Comparison of ENCODE assay signal across 8 cellular contexts in the genomic region with DNA sequence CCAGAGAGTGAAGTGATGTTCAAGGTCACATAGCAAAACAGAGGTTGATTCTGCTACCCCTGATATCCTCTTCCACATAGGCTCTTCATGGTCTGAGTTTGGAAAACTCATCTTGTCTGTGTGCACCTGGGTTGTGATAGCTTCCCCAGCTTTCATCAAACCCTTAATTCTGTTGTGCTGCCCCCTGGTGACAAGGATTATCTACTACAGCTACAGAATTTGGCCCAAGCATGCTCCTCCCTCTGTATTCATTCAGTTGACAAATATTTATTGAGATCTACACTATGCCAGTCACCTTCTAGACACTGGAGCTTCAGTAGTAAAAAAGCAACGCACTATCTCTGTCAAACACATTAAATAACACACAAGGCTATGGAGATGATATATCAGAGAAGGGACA. TPM values are rescaled to one million over a fixed set of nuclear protein-coding genes. Genes with fewer than 3 reads are reported as not detected.
DNase-seq lines count a peak whose midpoint lies in the region; ATAC-seq and TF ChIP-seq lines count a peak whose summit lies in the region.

No MANE protein-coding gene starts in this region.

- no peaks in the 10 kb centered on the region for H3K4me1 ChIP-seq in OCI-LY1 (ENCODE audit: insufficient read depth, low read length, severe bottlenecking)
- no peaks in the 10 kb centered on the region for H3K4me1 ChIP-seq in osteoblast (ENCODE audit: insufficient read depth, low read length)

- no peaks in the 10 kb centered on the region for H4K20me1 ChIP-seq in OCI-LY1 (ENCODE audit: insufficient read depth, low read length)
- H4K20me1 ChIP-seq in osteoblast (ENCODE audit: insufficient read depth, low read length), result no peaks in the 10 kb centered on the region

- H3K9ac ChIP-seq in OCI-LY1 (ENCODE audit: low read length), result no peak overlapping the region

- H3K79me2 ChIP-seq in OCI-LY1 (ENCODE audit: insufficient read depth, low read length), result no peaks in the 10 kb centered on the region
- H3K79me2 ChIP-seq in osteoblast (ENCODE audit: insufficient read depth, low read length), result no peaks in the 10 kb centered on the region

- TF ChIP-seq CTCF in OCI-LY1 (IDR thresholded peaks at IDR 0.05; ENCODE audit: low read length) (peak; percentile 59), fibroblast of villous mesenchyme (IDR thresholded peaks at IDR 0.05; ENCODE audit: insufficient read depth, low read depth, low read length) (peak; percentile 73), osteoblast (IDR thresholded peaks at IDR 0.05; ENCODE audit: extremely low read depth, low read depth, low read length) (peak; percentile 64)

- H3F3A ChIP-seq in OCI-LY1 (ENCODE audit: insufficient read depth, low read length), result no peaks in the 10 kb centered on the region

- H3K4me3 ChIP-seq in OCI-LY1 (ENCODE audit: low read depth, low read length, poor library complexity, severe bottlenecking) (no peak overlapping the region), fibroblast of villous mesenchyme (ENCODE audit: low read depth, low read length) (no peak overlapping the region), osteoblast (ENCODE audit: insufficient read depth, low read length) (no peak overlapping the region)

- no peak overlapping the region for H3K4me2 ChIP-seq in OCI-LY1 (ENCODE audit: low read length)
- no peak overlapping the region for H3K4me2 ChIP-seq in osteoblast (ENCODE audit: insufficient read depth, low read length)

- DNase-seq in EL (peak; percentile 55), HS-5 (ENCODE audit: low read depth) (peak; percentile 41), activated T-cell treated with anti-CD3 and anti-CD28 coated beads for 4 hours (peak; percentile 31), fibroblast of villous mesenchyme (ENCODE audit: low read depth) (peak; percentile 71), osteoblast (ENCODE audit: insufficient read length, low spot score, missing footprints) (peak; percentile 83), GF-D8 (lab: John Stamatoyannopoulos, UW) (no peak)

- H3K9me3 ChIP-seq in OCI-LY1 (ENCODE audit: low read length) (no peaks in the 10 kb centered on the region), osteoblast (ENCODE audit: low read depth, low read length) (no peaks in the 10 kb centered on the region)

- H2AFZ ChIP-seq in OCI-LY1 (ENCODE audit: low read length), result no peak overlapping the region
- no peak overlapping the region for H2AFZ ChIP-seq in osteoblast (ENCODE audit: low read length)

- peak; percentile 96 for ATAC-seq in GM21367 (IDR thresholded peaks at IDR 0.05; ENCODE audit: unreplicated experiment)

- no peaks in the 10 kb centered on the region for H3K9me2 ChIP-seq in OCI-LY1 (ENCODE audit: low read depth, low read length)

- H3K27ac ChIP-seq in OCI-LY1 (ENCODE audit: low read depth, low read length, poor library complexity, severe bottlenecking), result no peak overlapping the region
- H3K27ac ChIP-seq in osteoblast (ENCODE audit: low read depth, low read length), result no peak overlapping the region

- H3K27me3 ChIP-seq in OCI-LY1 (ENCODE audit: insufficient read depth, low read length) (no peaks in the 10 kb centered on the region), osteoblast (ENCODE audit: insufficient read depth, low read length) (no peaks in the 10 kb centered on the region)

- H3K36me3 ChIP-seq in OCI-LY1 (ENCODE audit: insufficient read depth, low read length), result no peaks in the 10 kb centered on the region
- no peaks in the 10 kb centered on the region for H3K36me3 ChIP-seq in osteoblast (ENCODE audit: insufficient read depth, low read length)

RNA-seq across cellular contexts. Expression of gene SMPDL3A, which starts 50.4 kb away (rescaled TPM):
- total RNA-seq in fibroblast of villous mesenchyme (13.4 and 21.3 TPM in 2 replicates), osteoblast (22.7 and 23.5 TPM in 2 replicates)

RNA-seq across cellular contexts. Expression of gene FABP7, which starts 60.0 kb away (rescaled TPM):
- total RNA-seq in fibroblast of villous mesenchyme (not detected in 2 replicates), osteoblast (not detected in 2 replicates)
